In genomic region chr3:47001731-47002489, GRCh38 we compare ENCODE assay signal across 16 cellular contexts.
"Had no signal": no experiment of that assay in that cellular context is flagged by ENCODE, and none has a peak within 500 bp of the region (broad histone marks: within the 10 kb centered on the region; RNA-seq: fewer than 3 reads in every experiment).

No MANE protein-coding gene starts in this region.

- ATAC-seq: activated CD8-positive, alpha-beta T cell treated with anti-CD3 and anti-CD28 coated beads, Interleukin-2, amount 10 ng/mL, durations not matched to agents 7 days and 5 days; left colon; stimulated activated effector memory CD8-positive, alpha-beta T cell treated with anti-CD3 and anti-CD28 coated beads, Interleukin-12 subunit alpha, Interleukin-12 subunit beta, amount 100 ng/mL, for 72 hours had no signal

- H3K4me3 Mint-ChIP-seq: activated CD8-positive, alpha-beta T cell treated with anti-CD3 and anti-CD28 coated beads, Interleukin-2, amount 10 ng/mL, durations not matched to agents 7 days and 5 days; nephron; stimulated activated effector memory CD8-positive, alpha-beta T cell treated with anti-CD3 and anti-CD28 coated beads, Interleukin-12 subunit alpha, Interleukin-12 subunit beta, amount 100 ng/mL, for 72 hours had no signal

- H3K9me3 ChIP-seq: adrenal gland had no signal

- H3K9me3 Mint-ChIP-seq: nephron; stimulated activated effector memory CD8-positive, alpha-beta T cell treated with anti-CD3 and anti-CD28 coated beads, Interleukin-12 subunit alpha, Interleukin-12 subunit beta, amount 100 ng/mL, for 72 hours had no signal

- H3K4me3 ChIP-seq: adrenal gland had no signal

- H3K27ac ChIP-seq: adrenal gland, WERI-Rb-1 had no signal

- DNase-seq: activated CD4-positive, alpha-beta T cell treated with anti-CD3 and anti-CD28 coated beads for 4 hours; activated CD8-positive, alpha-beta memory T cell treated with anti-CD3 and anti-CD28 coated beads, Interleukin-2, amount 50 U/mL, for 48 hours; activated CD8-positive, alpha-beta T cell treated with anti-CD3 and anti-CD28 coated beads, Interleukin-2, amount 10 ng/mL, durations not matched to agents 7 days and 5 days; central memory CD4-positive, alpha-beta T cell; cortex of kidney; effector CD8-positive, alpha-beta T cell; erythroblast; hypothalamus; mesenchymal stem cell; substantia nigra; T-helper 1 cell; WERI-Rb-1 had no signal

- H3K27ac Mint-ChIP-seq: activated CD8-positive, alpha-beta T cell treated with anti-CD3 and anti-CD28 coated beads, Interleukin-2, amount 10 ng/mL, durations not matched to agents 7 days and 5 days; nephron had no signal

- H3K4me1 Mint-ChIP-seq: nephron had no signal

- H3K27me3 ChIP-seq: adrenal gland had no signal
